Comparison of ENCODE assay signal across 11 cellular contexts in the genomic region with DNA sequence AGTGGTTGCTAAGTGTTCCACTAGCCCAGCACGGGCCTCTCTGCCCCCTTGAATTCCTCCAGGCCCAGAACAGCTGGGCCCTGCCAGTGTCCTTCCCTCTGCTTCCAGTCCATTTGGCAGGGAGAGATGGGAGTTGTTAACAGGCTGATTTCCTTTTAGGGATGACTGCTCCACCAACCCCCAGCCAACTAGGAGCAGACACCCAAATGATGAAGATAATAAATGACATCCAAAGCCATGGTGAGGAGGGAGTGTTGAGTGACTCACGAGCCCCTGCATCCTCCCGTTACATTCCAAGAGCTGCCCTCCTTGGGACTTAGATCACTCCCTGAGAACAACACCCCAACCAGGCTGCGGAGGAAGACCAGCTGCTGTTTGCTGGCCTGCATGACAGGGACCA. TPM values are rescaled to one million over a fixed set of nuclear protein-coding genes. Genes with fewer than 3 reads are reported as not detected.
DNase-seq lines count a peak whose midpoint lies in the region; ATAC-seq and TF ChIP-seq lines count a peak whose summit lies in the region.
"Had no signal": no experiment of that assay in that cellular context is flagged by ENCODE, and none has a peak within 500 bp of the region (broad histone marks: within the 10 kb centered on the region; RNA-seq: fewer than 3 reads in every experiment).

No MANE protein-coding gene starts in this region.

- peak overlapping the region; percentile 6 for H3K4me3 ChIP-seq in left ventricle myocardium inferior

- DNase-seq in ELF-1 (ENCODE audit: low read depth, low spot score), result peak; percentile 82
- DNase-seq in left ventricle myocardium inferior, result peak; percentile 65
- DNase-seq in sciatic nerve (ENCODE audit: low spot score), result no peak
- no peak for DNase-seq in G401 (ENCODE audit: low spot score)
- no peak for DNase-seq in Ammon's horn (ENCODE audit: low spot score)
- no peak for DNase-seq in activated T-helper 1 cell treated with anti-CD3 and anti-CD28 coated beads, Interleukin-12 subunit alpha, Interleukin-12 subunit beta, Interleukin-2, Interleukin-4 antibody, amounts not matched to agents 30 ng/mL and 10 ng/mL and 1 ng/mL, durations not matched to agents 14 hours and 24 hours and 36 hours (ENCODE audit: low spot score)
- DNase-seq: activated CD4-positive, alpha-beta memory T cell treated with anti-CD3 and anti-CD28 coated beads for 36 hours; DMS79 treated with DMSO at 0.1 percent for 48 hours had no signal

- no peaks in the 10 kb centered on the region for H3K27me3 ChIP-seq in left ventricle myocardium inferior (ENCODE audit: low read depth)

- no peaks in the 10 kb centered on the region for H3K9me3 ChIP-seq in left ventricle myocardium inferior (replicated peaks)

- H3K27ac ChIP-seq in angular gyrus (ENCODE audit: low read depth, low read length) (peak overlapping the region; percentile 33), left ventricle myocardium inferior (replicated peaks) (peak overlapping the region; percentile 82)

- peaks cover 8% of the 10 kb centered on the region for H3K27me3 Mint-ChIP-seq in activated T-helper 1 cell treated with anti-CD3 and anti-CD28 coated beads, Interleukin-12 subunit alpha, Interleukin-12 subunit beta, Interleukin-2, Interleukin-4 antibody, amounts not matched to agents 30 ng/mL and 10 ng/mL and 1 ng/mL, durations not matched to agents 14 hours and 24 hours and 36 hours (ENCODE audit: insufficient read depth)
- H3K27me3 Mint-ChIP-seq: activated CD4-positive, alpha-beta memory T cell treated with anti-CD3 and anti-CD28 coated beads for 36 hours; dendritic cell treated with granulocyte-macrophage colony-stimulating factor and Interleukin-4, amounts not matched to agents 40 ng/mL and 50 ng/mL, for 4 days had no signal

- ATAC-seq in sciatic nerve (peak; percentile 83), HG03045 (IDR thresholded peaks at IDR 0.05; ENCODE audit: unreplicated experiment) (no peak)

- H3K4me1 ChIP-seq in left ventricle myocardium inferior, result peaks cover 65% of the 10 kb centered on the region

- no peaks in the 10 kb centered on the region for H3K4me1 Mint-ChIP-seq in activated T-helper 1 cell treated with anti-CD3 and anti-CD28 coated beads, Interleukin-12 subunit alpha, Interleukin-12 subunit beta, Interleukin-2, Interleukin-4 antibody, amounts not matched to agents 30 ng/mL and 10 ng/mL and 1 ng/mL, durations not matched to agents 14 hours and 24 hours and 36 hours (ENCODE audit: low read depth)

- intact Hi-C loops in left ventricle myocardium inferior (cut with micrococcal nuclease) (no loop called here), sciatic nerve (cut with DNase I) (no loop called here)
- intact Hi-C loops in activated T-helper 1 cell treated with anti-CD3 and anti-CD28 coated beads, Interleukin-12 subunit alpha, Interleukin-12 subunit beta, Interleukin-2, Interleukin-4 antibody, amounts not matched to agents 30 ng/mL and 10 ng/mL and 1 ng/mL, durations not matched to agents 14 hours and 24 hours and 36 hours (cut with micrococcal nuclease), result no loop called here

- no peaks in the 10 kb centered on the region for H3K36me3 Mint-ChIP-seq in activated T-helper 1 cell treated with anti-CD3 and anti-CD28 coated beads, Interleukin-12 subunit alpha, Interleukin-12 subunit beta, Interleukin-2, Interleukin-4 antibody, amounts not matched to agents 30 ng/mL and 10 ng/mL and 1 ng/mL, durations not matched to agents 14 hours and 24 hours and 36 hours (ENCODE audit: low read depth)
- H3K36me3 Mint-ChIP-seq: activated CD4-positive, alpha-beta memory T cell treated with anti-CD3 and anti-CD28 coated beads for 36 hours had no signal

- no peaks in the 10 kb centered on the region for H3K36me3 ChIP-seq in left ventricle myocardium inferior

- in situ Hi-C loops in G401 (cut with HindIII; ENCODE audit: low sequenced_read_pairs), result no loop called here

- H3K27ac Mint-ChIP-seq in activated T-helper 1 cell treated with anti-CD3 and anti-CD28 coated beads, Interleukin-12 subunit alpha, Interleukin-12 subunit beta, Interleukin-2, Interleukin-4 antibody, amounts not matched to agents 30 ng/mL and 10 ng/mL and 1 ng/mL, durations not matched to agents 14 hours and 24 hours and 36 hours, result no peak overlapping the region
- H3K27ac Mint-ChIP-seq: activated CD4-positive, alpha-beta memory T cell treated with anti-CD3 and anti-CD28 coated beads for 36 hours; dendritic cell treated with granulocyte-macrophage colony-stimulating factor and Interleukin-4, amounts not matched to agents 40 ng/mL and 50 ng/mL, for 4 days had no signal

- TF ChIP-seq CTCF in left ventricle myocardium inferior (IDR thresholded peaks at IDR 0.05; ENCODE audit: borderline replicate concordance), result no peak

- H3K9me3 Mint-ChIP-seq in activated T-helper 1 cell treated with anti-CD3 and anti-CD28 coated beads, Interleukin-12 subunit alpha, Interleukin-12 subunit beta, Interleukin-2, Interleukin-4 antibody, amounts not matched to agents 30 ng/mL and 10 ng/mL and 1 ng/mL, durations not matched to agents 14 hours and 24 hours and 36 hours, result no peaks in the 10 kb centered on the region

- H3K4me3 Mint-ChIP-seq in activated T-helper 1 cell treated with anti-CD3 and anti-CD28 coated beads, Interleukin-12 subunit alpha, Interleukin-12 subunit beta, Interleukin-2, Interleukin-4 antibody, amounts not matched to agents 30 ng/mL and 10 ng/mL and 1 ng/mL, durations not matched to agents 14 hours and 24 hours and 36 hours, result no peak overlapping the region
- H3K4me3 Mint-ChIP-seq: activated CD4-positive, alpha-beta memory T cell treated with anti-CD3 and anti-CD28 coated beads for 36 hours; dendritic cell treated with granulocyte-macrophage colony-stimulating factor and Interleukin-4, amounts not matched to agents 40 ng/mL and 50 ng/mL, for 4 days had no signal

RNA-seq across cellular contexts. Expression of gene PARVA, which starts 20.6 kb away (rescaled TPM):
- total RNA-seq in left ventricle myocardium inferior (75.4 TPM), sciatic nerve (176 TPM)
- 6.6 and 9.9 TPM in 2 replicates for total RNA-seq in G401 (2014; rRNA removed; shearing (Covaris generic))
- not detected in 2 replicates for total RNA-seq in activated T-helper 1 cell treated with anti-CD3 and anti-CD28 coated beads, Interleukin-12 subunit alpha, Interleukin-12 subunit beta, Interleukin-2, Interleukin-4 antibody, amounts not matched to agents 30 ng/mL and 10 ng/mL and 1 ng/mL, durations not matched to agents 14 hours and 24 hours and 36 hours

Comparison
In these comparisons a context has a peak if more than half of its experiments do, and no peak if none do; other contexts are left out.
1. DNase-seq: peak in ELF-1 (single experiment) and left ventricle myocardium inferior (single experiment); none in sciatic nerve (single experiment), G401 (single experiment), Ammon's horn (single experiment) and activated T-helper 1 cell treated with anti-CD3 and anti-CD28 coated beads, Interleukin-12 subunit alpha, Interleukin-12 subunit beta, Interleukin-2, Interleukin-4 antibody, amounts not matched to agents 30 ng/mL and 10 ng/mL and 1 ng/mL, durations not matched to agents 14 hours and 24 hours and 36 hours (single experiment).